ENCODE assay signal across 8 cellular contexts in genomic region chr19:35740423-35741215, GRCh38. TPM values are rescaled to one million over a fixed set of nuclear protein-coding genes. Genes with fewer than 3 reads are reported as not detected.
DNase-seq lines count a peak whose midpoint lies in the region; ATAC-seq lines count a peak whose summit lies in the region.

No MANE protein-coding gene starts in this region.

- H3K27ac ChIP-seq in effector memory CD4-positive, alpha-beta T cell (ENCODE audit: insufficient read depth, low read length, poor library complexity, severe bottlenecking): peak overlapping the region; percentile 70

- peak; percentile 98 for DNase-seq in COLO668 (lab: John Stamatoyannopoulos, UW; ENCODE audit: unreplicated experiment)
- DNase-seq in HT-29 (ENCODE audit: low spot score): peak; percentile 99
- peak; percentile 88 for DNase-seq in NK-92 (lab: John Stamatoyannopoulos, UW; ENCODE audit: unreplicated experiment)
- DNase-seq in activated CD8-positive, alpha-beta memory T cell treated with anti-CD3 and anti-CD28 coated beads for 24 hours: peak; percentile 96
- DNase-seq in effector memory CD4-positive, alpha-beta T cell: peak; percentile 90 to 94 (median 91)
- DNase-seq in mesenteric fat pad (ENCODE audit: low spot score): peak; percentile 99
- DNase-seq in stimulated activated CD8-positive, alpha-beta memory T cell treated with anti-CD3 and anti-CD28 coated beads, Interleukin-15, amount 100 ng/mL, for 1 hour (ENCODE audit: low read depth): peak; percentile 92

- peaks cover 35% of the 10 kb centered on the region for H3K4me1 ChIP-seq in effector memory CD4-positive, alpha-beta T cell (ENCODE audit: control insufficient read depth, insufficient read depth, low read length, poor library complexity, severe bottlenecking)

- ATAC-seq in GM19468 (IDR thresholded peaks at IDR 0.05; ENCODE audit: extremely low read depth, unreplicated experiment): peak; percentile 50

- peaks cover 22% of the 10 kb centered on the region for H3K36me3 ChIP-seq in effector memory CD4-positive, alpha-beta T cell (ENCODE audit: control insufficient read depth, insufficient read depth, low read length)

- peak overlapping the region; percentile 81 for H3K4me3 ChIP-seq in effector memory CD4-positive, alpha-beta T cell (ENCODE audit: insufficient read depth, low read depth, low read length, poor library complexity, severe bottlenecking)

- H3K27me3 ChIP-seq in effector memory CD4-positive, alpha-beta T cell (replicated peaks; ENCODE audit: control insufficient read depth, insufficient read depth, low read length, poor library complexity, severe bottlenecking): no peaks in the 10 kb centered on the region

- H3K9me3 ChIP-seq in effector memory CD4-positive, alpha-beta T cell (ENCODE audit: control insufficient read depth, low read length): no peaks in the 10 kb centered on the region

RNA-seq across cellular contexts. Expression of gene IGFLR1, which starts 1.6 kb away (rescaled TPM):
- total RNA-seq in HT-29 (2014; rRNA removed; shearing (Covaris generic)): 10.0 and 13.4 TPM in 2 replicates
- 10.8 TPM for total RNA-seq in mesenteric fat pad

RNA-seq across cellular contexts. Expression of gene U2AF1L4, which starts 4.6 kb away (rescaled TPM):
- total RNA-seq in HT-29 (2014; rRNA removed; shearing (Covaris generic)): 20.0 and 20.9 TPM in 2 replicates
- 12.8 TPM for total RNA-seq in mesenteric fat pad

RNA-seq across cellular contexts. Expression of gene PSENEN, which starts 4.8 kb away (rescaled TPM):
- total RNA-seq in HT-29 (2014; rRNA removed; shearing (Covaris generic)): 76.2 and 77.0 TPM in 2 replicates
- total RNA-seq in mesenteric fat pad: 66.8 TPM

RNA-seq across cellular contexts. Expression of gene LIN37, which starts 7.8 kb away (rescaled TPM):
- 13.8 and 15.5 TPM in 2 replicates for total RNA-seq in HT-29 (2014; rRNA removed; shearing (Covaris generic))
- 12.9 TPM for total RNA-seq in mesenteric fat pad

RNA-seq across cellular contexts. Expression of gene HSPB6, which starts 16.2 kb away (rescaled TPM):
- total RNA-seq in HT-29 (2014; rRNA removed; shearing (Covaris generic)): not detected in 2 replicates
- total RNA-seq in mesenteric fat pad: 506 TPM

Comparison
In these comparisons a context has a peak if more than half of its experiments do, and no peak if none do; other contexts are left out.
1. Peak in every context shown above with its lines: DNase-seq, ATAC-seq, H3K4me3 ChIP-seq and H3K27ac ChIP-seq.